In genomic region chr6:2230659-2231277, GRCh38 we compare ENCODE assay signal across 1 cellular context.
TF ChIP-seq lines count a peak whose summit lies in the region.

No MANE protein-coding gene starts in this region.

TF ChIP-seq in GM23338, 12 proteins besides CTCF, POLR2A, EP300 and RAD21 (continued from another document):
- TF ChIP-seq REST (IDR thresholded peaks at IDR 0.05; ENCODE audit: unreplicated experiment), result no peak
- no peak for TF ChIP-seq ZNF331 (CRISPR knock-in tag; IDR thresholded peaks at IDR 0.05; ENCODE audit: low read depth)
- no peak for TF ChIP-seq EZH2phosphoT487 (IDR thresholded peaks at IDR 0.05; ENCODE audit: unreplicated experiment)
- TF ChIP-seq CREB1 (CRISPR knock-in tag; IDR thresholded peaks at IDR 0.05; ENCODE audit: low read depth), result no peak
- no peak for TF ChIP-seq JUNB (IDR thresholded peaks at IDR 0.05; ENCODE audit: unreplicated experiment)
- no peak for TF ChIP-seq EZH2 (IDR thresholded peaks at IDR 0.05; ENCODE audit: low read depth, unreplicated experiment)
- no peak for TF ChIP-seq NANOG (IDR thresholded peaks at IDR 0.05; ENCODE audit: borderline replicate concordance)
- no peak for TF ChIP-seq ZNF114 (CRISPR knock-in tag; IDR thresholded peaks at IDR 0.05)
- no peak for TF ChIP-seq ZNF462 (CRISPR knock-in tag; IDR thresholded peaks at IDR 0.05)
- no peak for TF ChIP-seq STAT1 (IDR thresholded peaks at IDR 0.05; ENCODE audit: unreplicated experiment)
TF ChIP-seq in GM23338: peak in this region for 0.
